Comparison of ENCODE assay signal across 11 cellular contexts in the genomic region with DNA sequence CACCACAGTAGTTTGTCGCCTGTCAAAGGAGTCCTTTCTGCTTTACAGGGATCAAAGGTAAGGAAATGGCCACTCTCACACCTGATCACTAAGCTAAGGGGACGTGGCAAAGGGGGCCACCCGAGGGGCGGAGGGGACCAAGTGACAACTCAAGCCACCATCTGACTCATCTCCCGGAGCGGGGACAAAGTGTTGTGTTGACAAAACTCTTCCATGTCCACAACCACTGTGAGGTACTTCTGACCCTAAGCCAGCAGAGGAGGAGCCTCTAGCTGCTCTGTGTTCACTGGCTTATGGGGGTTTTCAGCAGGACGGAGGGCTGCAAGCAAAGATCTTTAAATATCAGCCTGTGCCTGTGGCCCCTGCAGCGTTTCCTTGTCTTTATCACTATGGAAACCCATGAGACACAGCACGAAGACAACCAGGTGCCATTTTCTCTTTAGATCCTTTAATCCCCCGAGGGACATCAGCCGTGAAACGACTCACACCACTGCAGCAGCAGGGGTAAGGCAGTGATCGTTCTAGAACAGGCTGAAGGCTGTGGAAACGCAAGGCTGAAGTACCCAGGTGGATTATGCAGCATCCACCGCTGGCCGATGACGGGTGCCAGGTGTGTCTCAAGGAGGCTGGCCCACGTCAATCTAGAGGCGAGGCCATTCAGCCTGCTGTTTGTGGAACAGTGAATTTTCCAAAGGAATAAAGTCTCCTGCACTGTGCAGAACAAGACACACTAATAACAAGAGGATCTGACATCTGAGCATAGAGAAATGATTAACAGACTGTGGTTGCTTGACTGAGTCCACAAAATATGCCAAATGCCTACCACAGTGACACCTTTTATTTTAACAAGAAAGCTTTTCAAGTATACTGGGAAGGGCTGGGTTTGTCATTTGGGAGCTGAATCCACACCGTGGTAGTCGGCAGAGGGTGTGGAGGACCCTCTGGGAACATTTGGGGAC.
DNase-seq lines count a peak whose midpoint lies in the region; ATAC-seq lines count a peak whose summit lies in the region.
"Had no signal": no experiment of that assay in that cellular context is flagged by ENCODE, and none has a peak within 500 bp of the region (broad histone marks: within the 10 kb centered on the region; RNA-seq: fewer than 3 reads in every experiment).

No MANE protein-coding gene starts in this region.

- DNase-seq in SHP77 (lab: John Stamatoyannopoulos, UW) = peak; percentile 29 to 32
- DNase-seq in SHP77 treated with DMSO at 0.1 percent for 48 hours (lab: John Stamatoyannopoulos, UW) = no peak
- DNase-seq in NCI-H345 (lab: John Stamatoyannopoulos, UW) = peak; percentile 77
- DNase-seq in stimulated activated naive B cell treated with anti-CD40 and anti-IgM and Interleukin-4, amounts not matched to agents 10 μg/mL and 1 μg/mL and 100 μg/mL, for 72 hours = no peak
- DNase-seq in NOMO-1 treated with dmso at 0.1 percent for 144 hours (lab: John Stamatoyannopoulos, UW; ENCODE audit: unreplicated experiment) = no peak
- DNase-seq in activated CD4-positive, alpha-beta T cell treated with anti-CD3 and anti-CD28 coated beads for 48 hours = no peak
- DNase-seq in HCEC 1CT = no peak
- DNase-seq: heart right ventricle had no signal

- no peak overlapping the region for H3K27ac Mint-ChIP-seq in stimulated activated naive B cell treated with anti-CD40 and anti-IgM and Interleukin-4, amounts not matched to agents 10 μg/mL and 1 μg/mL and 100 μg/mL, for 72 hours

- H3K9me3 Mint-ChIP-seq in stimulated activated naive B cell treated with anti-CD40 and anti-IgM and Interleukin-4, amounts not matched to agents 10 μg/mL and 1 μg/mL and 100 μg/mL, for 72 hours = no peaks in the 10 kb centered on the region

- H3K36me3 Mint-ChIP-seq in stimulated activated naive B cell treated with anti-CD40 and anti-IgM and Interleukin-4, amounts not matched to agents 10 μg/mL and 1 μg/mL and 100 μg/mL, for 72 hours = no peaks in the 10 kb centered on the region

- ATAC-seq in HG03135 (IDR thresholded peaks at IDR 0.05; ENCODE audit: unreplicated experiment) = peak; percentile 55
- ATAC-seq in stimulated activated naive B cell treated with anti-CD40 and anti-IgM and Interleukin-4, amounts not matched to agents 10 μg/mL and 1 μg/mL and 100 μg/mL, for 72 hours (replicated peaks) = peak; percentile 50
- ATAC-seq: A549, heart right ventricle, Right ventricle myocardium inferior had no signal

- no peaks in the 10 kb centered on the region for H3K4me1 Mint-ChIP-seq in stimulated activated naive B cell treated with anti-CD40 and anti-IgM and Interleukin-4, amounts not matched to agents 10 μg/mL and 1 μg/mL and 100 μg/mL, for 72 hours

- H3K4me3 Mint-ChIP-seq in stimulated activated naive B cell treated with anti-CD40 and anti-IgM and Interleukin-4, amounts not matched to agents 10 μg/mL and 1 μg/mL and 100 μg/mL, for 72 hours = no peak overlapping the region

- H3K27me3 Mint-ChIP-seq in stimulated activated naive B cell treated with anti-CD40 and anti-IgM and Interleukin-4, amounts not matched to agents 10 μg/mL and 1 μg/mL and 100 μg/mL, for 72 hours = peaks cover 0 to 17% of the 10 kb centered on the region in 2 donors

Comparison
In these comparisons a context has a peak if more than half of its experiments do, and no peak if none do; other contexts are left out.
1. DNase-seq: peak in SHP77 (2 of 2) and NCI-H345 (single experiment); none in SHP77 treated with DMSO at 0.1 percent for 48 hours (single experiment), stimulated activated naive B cell treated with anti-CD40 and anti-IgM and Interleukin-4, amounts not matched to agents 10 μg/mL and 1 μg/mL and 100 μg/mL, for 72 hours (single experiment), NOMO-1 treated with dmso at 0.1 percent for 144 hours (single experiment), activated CD4-positive, alpha-beta T cell treated with anti-CD3 and anti-CD28 coated beads for 48 hours (single experiment) and HCEC 1CT (single experiment).